Comparison of ENCODE assay signal across 8 cellular contexts in genomic region chr5:173764321-173765029, GRCh38.
A peak's percentile ranks its signal among the peaks of the same experiment; 100 is the strongest.
DNase-seq lines count a peak whose midpoint lies in the region; ATAC-seq lines count a peak whose summit lies in the region.

No MANE protein-coding gene starts in this region.

- DNase-seq in H4 (ENCODE audit: low spot score) (peak; percentile 94), RPMI7951 (ENCODE audit: low read depth) (peak; percentile 96), fibroblast of gingiva (ENCODE audit: low read depth) (peak; percentile 92), non-pigmented ciliary epithelial cell (ENCODE audit: low read depth) (peak; percentile 73), ecto neural progenitor cell (ENCODE audit: low spot score) (no peak)
- DNase-seq in NK-92 treated with Interleukin-12 subunit alpha and Interleukin-12 subunit beta, amount 100 ng/mL, for 24 hours (lab: John Stamatoyannopoulos, UW): no peak

- ATAC-seq in HG03108 (IDR thresholded peaks at IDR 0.05; ENCODE audit: unreplicated experiment) (no peak), HG02678 (IDR thresholded peaks at IDR 0.05; ENCODE audit: unreplicated experiment) (no peak)

Comparison
In these comparisons a context has a peak if more than half of its experiments do, and no peak if none do; other contexts are left out.
1. DNase-seq: peak in H4 (single experiment), RPMI7951 (single experiment), fibroblast of gingiva (single experiment) and non-pigmented ciliary epithelial cell (single experiment); none in ecto neural progenitor cell (single experiment) and NK-92 treated with Interleukin-12 subunit alpha and Interleukin-12 subunit beta, amount 100 ng/mL, for 24 hours (single experiment).